ENCODE assay signal across 1 cellular context in the genomic region with DNA sequence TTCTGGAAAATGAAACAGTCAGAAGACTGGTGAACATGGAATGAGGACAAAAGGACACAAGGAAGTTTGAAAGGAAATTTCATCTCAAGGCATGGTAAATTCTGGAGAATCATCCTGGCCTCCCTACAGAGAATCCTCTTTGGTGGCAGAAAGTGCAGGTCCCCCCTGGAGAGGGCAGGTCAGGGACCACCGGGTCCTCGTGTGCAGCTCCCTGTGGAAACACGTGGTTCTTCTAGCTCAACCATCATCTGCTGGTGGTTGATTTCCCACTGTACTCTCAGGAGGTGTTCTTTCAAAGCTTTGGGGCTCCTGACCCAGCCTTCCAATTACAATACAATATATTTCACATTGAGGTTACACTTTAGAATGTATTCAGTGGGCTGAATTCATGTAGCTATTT.
TF ChIP-seq lines count a peak whose summit lies in the region.

No MANE protein-coding gene starts in this region.

TF ChIP-seq in K562, 482 proteins besides CTCF, POLR2A, EP300 and RAD21:
- TF ChIP-seq ZNF232 (CRISPR knock-in tag; IDR thresholded peaks at IDR 0.05) (no peak), OTX1 (CRISPR knock-in tag; IDR thresholded peaks at IDR 0.05) (no peak), MGA (IDR thresholded peaks at IDR 0.05) (peak; percentile 59), POLR2H (tag; IDR thresholded peaks at IDR 0.05; ENCODE audit: low read depth) (no peak), ELK3 (CRISPR knock-in tag; IDR thresholded peaks at IDR 0.05) (no peak), L3MBTL2 (IDR thresholded peaks at IDR 0.05) (peak; percentile 74), DEAF1 (CRISPR knock-in tag; IDR thresholded peaks at IDR 0.05) (no peak), E2F6 (IDR thresholded peaks at IDR 0.05; ENCODE audit: borderline replicate concordance in 1 of 2, extremely low read depth in 1 of 2, insufficient read depth in 1 of 2, insufficient read length in 1 of 2, low read depth in 1 of 2, low read length in 1 of 2, poor library complexity in 1 of 2, severe bottlenecking in 1 of 2) (peak in 1 of 2 experiments; percentile 62), PCBP2 (IDR thresholded peaks at IDR 0.05; ENCODE audit: low read depth, low read length, poor library complexity, severe bottlenecking) (no peak), SRSF7 (optimal IDR thresholded peaks at IDR 0.05; ENCODE audit: low read depth, low read length) (no peak), ZNF384 (IDR thresholded peaks at IDR 0.05; ENCODE audit: low read depth, low read length) (no peak), ZNF324 (CRISPR knock-in tag; IDR thresholded peaks at IDR 0.05) (no peak), HSF4 (CRISPR knock-in tag; IDR thresholded peaks at IDR 0.05; ENCODE audit: borderline replicate concordance) (no peak)
